ENCODE assay signal across 29 cellular contexts in the genomic region with DNA sequence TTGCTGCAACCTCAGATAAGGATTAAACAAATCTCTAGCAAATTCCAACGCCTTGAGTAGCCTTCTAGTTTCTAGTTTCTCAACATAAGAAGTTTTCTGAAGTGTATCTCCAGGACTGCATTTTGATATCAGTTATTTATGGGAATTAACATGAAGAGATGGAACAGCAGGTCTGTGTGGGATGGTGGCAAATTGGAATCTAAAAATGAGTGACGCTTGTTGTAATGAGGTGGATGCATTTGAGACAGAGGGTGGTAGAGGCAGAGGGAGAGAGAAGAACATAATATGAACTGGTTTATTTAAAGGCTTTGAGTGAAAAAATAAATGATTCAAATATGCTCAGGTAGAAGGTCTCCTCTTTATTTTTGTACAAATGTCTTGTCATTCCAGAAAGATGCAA.
"Had no signal": no experiment of that assay in that cellular context is flagged by ENCODE, and none has a peak within 500 bp of the region (broad histone marks: within the 10 kb centered on the region; RNA-seq: fewer than 3 reads in every experiment).

No MANE protein-coding gene starts in this region.

- H3K9me3 ChIP-seq: adrenal gland, ascending aorta had no signal

- H3K4me3 ChIP-seq: adrenal gland, ascending aorta, cardiac muscle cell had no signal

- H3K36me3 ChIP-seq: adrenal gland, ascending aorta, cardiac muscle cell had no signal

- ATAC-seq: activated CD8-positive, alpha-beta T cell treated with anti-CD3 and anti-CD28 coated beads for 36 hours; activated naive CD4-positive, alpha-beta T cell treated with anti-CD3 and anti-CD28 coated beads, Interleukin-2, amount 50 U/mL, for 72 hours; activated T-cell treated with anti-CD3 and anti-CD28 coated beads, Interleukin-2, amount 50 U/mL, for 4 hours; activated T-cell treated with anti-CD3 and anti-CD28 coated beads, Interleukin-2, amount 50 U/mL, for 72 hours; activated T-helper 17 cell treated with anti-CD3 and anti-CD28 coated beads, Interleukin-2, amount 50 U/mL, for 72 hours had no signal

- H3K4me1 ChIP-seq: adrenal gland, ascending aorta had no signal

- H3K27ac ChIP-seq: adrenal gland, ascending aorta, cardiac muscle cell, VCaP had no signal

- H3K27me3 ChIP-seq: adrenal gland, ascending aorta, cardiac muscle cell had no signal

- DNase-seq: activated B cell treated with CpG ODN at 0.5 μM for 24 hours; activated CD4-positive, alpha-beta memory T cell treated with anti-CD3 and anti-CD28 coated beads for 36 hours; activated CD4-positive, alpha-beta T cell treated with anti-CD3 and anti-CD28 coated beads for 4 hours; activated CD4-positive, alpha-beta T cell treated with anti-CD3 and anti-CD28 coated beads, Interleukin-2, amount 10 ng/mL, durations not matched to agents 24 days and 14 days; activated CD4-positive, alpha-beta T cell treated with anti-CD3 and anti-CD28 coated beads, Interleukin-2, amount 50 U/mL, for 1 hour; activated CD4-positive, alpha-beta T cell treated with anti-CD3 and anti-CD28 coated beads, Interleukin-2, amount 50 U/mL, for 4 hours; activated CD4-positive, CD25-positive, alpha-beta regulatory T cell treated with anti-CD3 and anti-CD28 coated beads, Interleukin-2, amount 50 U/mL, for 72 hours; activated CD8-positive, alpha-beta memory T cell treated with anti-CD3 and anti-CD28 coated beads, Interleukin-2, amount 50 U/mL, for 4 hours; activated CD8-positive, alpha-beta T cell treated with anti-CD3 and anti-CD28 coated beads for 36 hours; activated effector memory CD4-positive, alpha-beta T cell treated with anti-CD3 and anti-CD28 coated beads, Interleukin-2, amount 50 U/mL, for 16 hours; activated gamma-delta T cell treated with Interleukin-2 at 50 U/mL for 16 hours; activated naive CD4-positive, alpha-beta T cell; activated naive CD4-positive, alpha-beta T cell treated with anti-CD3 and anti-CD28 coated beads for 36 hours; activated naive CD4-positive, alpha-beta T cell treated with anti-CD3 and anti-CD28 coated beads, Interleukin-2, amount 50 U/mL, for 16 hours; activated naive CD8-positive, alpha-beta T cell treated with anti-CD3 and anti-CD28 coated beads for 36 hours; activated T-cell treated with anti-CD3 and anti-CD28 coated beads for 4 hours; activated T-cell treated with anti-CD3 and anti-CD28 coated beads, Interleukin-2, amount 50 U/mL, for 1 hour; activated T-cell treated with anti-CD3 and anti-CD28 coated beads, Interleukin-2, amount 50 U/mL, for 4 hours; activated T-cell treated with anti-CD3 and anti-CD28 coated beads, Interleukin-2, amount 50 U/mL, for 72 hours; adrenal gland; caudate nucleus; cerebellar nuclear complex; T-helper 2 cell; T-helper 9 cell had no signal
